In the genomic region with DNA sequence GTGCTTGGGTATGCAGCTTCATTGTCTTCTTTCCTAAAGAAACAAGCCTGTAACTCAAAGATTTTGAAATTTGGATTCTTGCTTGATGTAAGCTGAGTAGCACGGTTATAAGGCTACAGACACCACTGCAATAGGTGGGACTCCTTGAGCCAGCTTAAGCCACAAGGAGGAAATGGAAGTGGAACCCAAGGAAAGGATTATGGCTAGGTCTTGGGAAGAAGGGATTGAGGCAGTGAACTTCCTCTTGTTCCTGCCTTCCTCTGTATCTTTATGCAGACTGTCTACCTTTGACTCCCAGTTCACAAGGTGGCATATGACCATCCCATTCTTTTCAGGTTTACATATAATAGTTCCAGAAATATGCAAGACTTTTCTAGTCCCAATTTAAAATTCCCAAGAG, we compare ENCODE assay signal across 31 cellular contexts.
"Had no signal": no experiment of that assay in that cellular context is flagged by ENCODE, and none has a peak within 500 bp of the region (broad histone marks: within the 10 kb centered on the region; RNA-seq: fewer than 3 reads in every experiment).

No MANE protein-coding gene starts in this region.

- H3K27me3 ChIP-seq: ascending aorta, breast epithelium, colonic mucosa, dorsolateral prefrontal cortex had no signal

- H3K4me3 Mint-ChIP-seq: activated CD4-positive, alpha-beta memory T cell treated with anti-CD3 and anti-CD28 coated beads, Interleukin-2, amount 10 ng/mL, durations not matched to agents 7 days and 5 days; activated CD4-positive, alpha-beta T cell treated with anti-CD3 and anti-CD28 coated beads, Interleukin-2, amount 10 ng/mL, durations not matched to agents 7 days and 5 days; activated naive CD4-positive, alpha-beta T cell treated with anti-CD3 and anti-CD28 coated beads, Interleukin-2, amount 10 ng/mL, durations not matched to agents 7 days and 5 days; activated naive CD8-positive, alpha-beta T cell treated with anti-CD3 and anti-CD28 coated beads, Interleukin-2, amount 10 ng/mL, durations not matched to agents 7 days and 5 days; activated T-cell treated with anti-CD3 and anti-CD28 coated beads, Interleukin-2, amount 50 U/mL, for 24 hours; activated T-cell treated with anti-CD3 and anti-CD28 coated beads, Interleukin-2, amount 50 U/mL, for 72 hours; brain; dendritic cell treated with granulocyte-macrophage colony-stimulating factor and Interleukin-4, amounts not matched to agents 40 ng/mL and 50 ng/mL, for 4 days; T-helper 17 cell; T-helper 2 cell treated with Interferon-gamma antibody and Interleukin-4, amounts not matched to agents 5 μg/mL and 100 μg/mL, for 36 hours had no signal

- H3K27ac ChIP-seq: ascending aorta, breast epithelium, cardiac muscle cell, colonic mucosa, dorsolateral prefrontal cortex had no signal

- DNase-seq: activated CD4-positive, alpha-beta memory T cell treated with anti-CD3 and anti-CD28 coated beads, Interleukin-2, amount 10 ng/mL, durations not matched to agents 7 days and 5 days; activated CD4-positive, alpha-beta T cell treated with anti-CD3 and anti-CD28 coated beads for 1 hour; activated CD4-positive, alpha-beta T cell treated with anti-CD3 and anti-CD28 coated beads for 4 hours; activated CD4-positive, alpha-beta T cell treated with anti-CD3 and anti-CD28 coated beads, Interleukin-2, amount 10 ng/mL, durations not matched to agents 7 days and 5 days; activated CD4-positive, alpha-beta T cell treated with anti-CD3 and anti-CD28 coated beads, Interleukin-2, amount 50 U/mL, for 4 hours; activated CD8-positive, alpha-beta memory T cell treated with anti-CD3 and anti-CD28 coated beads, Interleukin-2, amount 50 U/mL, for 48 hours; activated gamma-delta T cell; activated naive CD4-positive, alpha-beta T cell; activated naive CD4-positive, alpha-beta T cell treated with anti-CD3 and anti-CD28 coated beads, Interleukin-2, amount 10 ng/mL, durations not matched to agents 7 days and 5 days; activated naive CD8-positive, alpha-beta T cell treated with anti-CD3 and anti-CD28 coated beads, Interleukin-2, amount 10 ng/mL, durations not matched to agents 7 days and 5 days; activated T-cell treated with anti-CD3 and anti-CD28 coated beads for 4 hours; activated T-cell treated with anti-CD3 and anti-CD28 coated beads, Interleukin-2, amount 50 U/mL, for 24 hours; activated T-cell treated with anti-CD3 and anti-CD28 coated beads, Interleukin-2, amount 50 U/mL, for 72 hours; central memory CD4-positive, alpha-beta T cell; cerebellar nuclear complex; colonic mucosa; dorsolateral prefrontal cortex; effector memory CD4-positive, alpha-beta T cell; endodermal cell; foreskin fibroblast; head of caudate nucleus; T-helper 17 cell; T1000 had no signal

- H3K36me3 ChIP-seq: ascending aorta, breast epithelium, cardiac muscle cell, colonic mucosa had no signal

- H3K9me3 Mint-ChIP-seq: activated CD4-positive, alpha-beta memory T cell treated with anti-CD3 and anti-CD28 coated beads, Interleukin-2, amount 10 ng/mL, durations not matched to agents 7 days and 5 days; activated naive CD8-positive, alpha-beta T cell treated with anti-CD3 and anti-CD28 coated beads, Interleukin-2, amount 10 ng/mL, durations not matched to agents 7 days and 5 days; activated T-cell treated with anti-CD3 and anti-CD28 coated beads, Interleukin-2, amount 50 U/mL, for 24 hours; endodermal cell had no signal

- H3K27me3 Mint-ChIP-seq: activated CD4-positive, alpha-beta memory T cell treated with anti-CD3 and anti-CD28 coated beads, Interleukin-2, amount 10 ng/mL, durations not matched to agents 7 days and 5 days; activated CD4-positive, alpha-beta T cell treated with anti-CD3 and anti-CD28 coated beads, Interleukin-2, amount 10 ng/mL, durations not matched to agents 7 days and 5 days; activated naive CD4-positive, alpha-beta T cell treated with anti-CD3 and anti-CD28 coated beads, Interleukin-2, amount 10 ng/mL, durations not matched to agents 7 days and 5 days; activated T-cell treated with anti-CD3 and anti-CD28 coated beads, Interleukin-2, amount 50 U/mL, for 24 hours; brain; dendritic cell treated with granulocyte-macrophage colony-stimulating factor and Interleukin-4, amounts not matched to agents 40 ng/mL and 50 ng/mL, for 4 days; T-helper 17 cell had no signal

- H3K9me3 ChIP-seq: ascending aorta, breast epithelium, colonic mucosa had no signal

- H3K27ac Mint-ChIP-seq: activated CD4-positive, alpha-beta memory T cell treated with anti-CD3 and anti-CD28 coated beads, Interleukin-2, amount 10 ng/mL, durations not matched to agents 7 days and 5 days; activated CD4-positive, alpha-beta T cell treated with anti-CD3 and anti-CD28 coated beads, Interleukin-2, amount 10 ng/mL, durations not matched to agents 7 days and 5 days; activated naive CD4-positive, alpha-beta T cell treated with anti-CD3 and anti-CD28 coated beads, Interleukin-2, amount 10 ng/mL, durations not matched to agents 7 days and 5 days; activated naive CD8-positive, alpha-beta T cell treated with anti-CD3 and anti-CD28 coated beads, Interleukin-2, amount 10 ng/mL, durations not matched to agents 7 days and 5 days; activated T-cell treated with anti-CD3 and anti-CD28 coated beads, Interleukin-2, amount 50 U/mL, for 24 hours; activated T-cell treated with anti-CD3 and anti-CD28 coated beads, Interleukin-2, amount 50 U/mL, for 72 hours; brain; dendritic cell treated with granulocyte-macrophage colony-stimulating factor and Interleukin-4, amounts not matched to agents 40 ng/mL and 50 ng/mL, for 4 days; T-helper 17 cell; T-helper 2 cell treated with Interferon-gamma antibody and Interleukin-4, amounts not matched to agents 5 μg/mL and 100 μg/mL, for 36 hours had no signal

- H3K4me1 Mint-ChIP-seq: activated CD4-positive, alpha-beta memory T cell treated with anti-CD3 and anti-CD28 coated beads, Interleukin-2, amount 10 ng/mL, durations not matched to agents 7 days and 5 days; activated CD4-positive, alpha-beta T cell treated with anti-CD3 and anti-CD28 coated beads, Interleukin-2, amount 10 ng/mL, durations not matched to agents 7 days and 5 days; activated naive CD4-positive, alpha-beta T cell treated with anti-CD3 and anti-CD28 coated beads, Interleukin-2, amount 10 ng/mL, durations not matched to agents 7 days and 5 days; activated naive CD8-positive, alpha-beta T cell treated with anti-CD3 and anti-CD28 coated beads, Interleukin-2, amount 10 ng/mL, durations not matched to agents 7 days and 5 days; brain; T-helper 17 cell had no signal

- H3K4me1 ChIP-seq: ascending aorta, breast epithelium, colonic mucosa had no signal

- ATAC-seq: activated naive CD4-positive, alpha-beta T cell treated with anti-CD3 and anti-CD28 coated beads, Interleukin-2, amount 50 U/mL, for 72 hours; activated T-cell treated with anti-CD3 and anti-CD28 coated beads, Interleukin-2, amount 50 U/mL, for 72 hours; esophagus mucosa; T-helper 17 cell had no signal

- H3K4me3 ChIP-seq: ascending aorta, breast epithelium, cardiac muscle cell, colonic mucosa, dorsolateral prefrontal cortex had no signal

- H3K36me3 Mint-ChIP-seq: activated naive CD4-positive, alpha-beta T cell treated with anti-CD3 and anti-CD28 coated beads, Interleukin-2, amount 10 ng/mL, durations not matched to agents 7 days and 5 days; activated naive CD8-positive, alpha-beta T cell treated with anti-CD3 and anti-CD28 coated beads, Interleukin-2, amount 10 ng/mL, durations not matched to agents 7 days and 5 days; brain had no signal
